8 cellular contexts compared by ENCODE assay signal in the genomic region with DNA sequence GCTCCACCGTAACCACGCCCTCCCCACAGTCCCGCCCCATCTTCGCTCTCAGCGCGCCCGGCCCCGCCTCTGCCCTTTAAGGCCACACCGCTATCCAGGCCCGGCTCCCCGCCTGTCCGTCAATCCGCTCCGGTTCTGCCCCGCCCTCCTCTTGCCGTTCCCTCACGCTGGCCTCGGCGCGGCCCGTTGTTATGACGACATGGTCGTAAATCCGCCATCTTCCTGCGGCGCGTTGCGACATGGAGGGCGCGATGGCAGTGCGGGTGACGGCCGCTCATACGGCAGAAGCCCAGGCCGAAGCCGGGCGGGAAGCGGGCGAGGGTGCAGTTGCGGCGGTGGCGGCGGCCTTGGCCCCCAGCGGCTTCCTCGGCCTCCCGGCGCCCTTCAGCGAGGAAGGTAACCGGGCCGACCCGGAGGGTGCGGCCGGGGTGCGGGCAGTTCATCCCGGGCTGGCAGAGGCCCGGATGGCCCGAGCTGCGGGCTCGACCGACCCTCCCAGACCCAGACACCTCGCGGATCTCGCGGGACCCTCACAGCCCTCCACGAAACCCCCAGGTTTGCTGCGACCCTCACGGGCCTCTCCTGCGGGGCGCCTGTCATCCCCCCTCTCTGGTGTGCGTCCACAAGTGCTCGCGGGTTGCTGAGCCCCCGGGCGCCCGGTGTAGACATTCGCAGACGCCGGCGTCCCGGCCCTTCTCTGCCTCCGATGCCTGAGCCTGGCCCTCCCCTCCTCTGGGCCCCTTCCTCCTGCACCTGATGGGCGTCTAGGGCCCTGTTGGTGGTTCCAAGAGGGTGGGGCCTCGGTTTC. TPM values are rescaled to one million over a fixed set of nuclear protein-coding genes. Genes with fewer than 3 reads are reported as not detected.
DNase-seq lines count a peak whose midpoint lies in the region; ATAC-seq and TF ChIP-seq lines count a peak whose summit lies in the region.

A gene with protein sequence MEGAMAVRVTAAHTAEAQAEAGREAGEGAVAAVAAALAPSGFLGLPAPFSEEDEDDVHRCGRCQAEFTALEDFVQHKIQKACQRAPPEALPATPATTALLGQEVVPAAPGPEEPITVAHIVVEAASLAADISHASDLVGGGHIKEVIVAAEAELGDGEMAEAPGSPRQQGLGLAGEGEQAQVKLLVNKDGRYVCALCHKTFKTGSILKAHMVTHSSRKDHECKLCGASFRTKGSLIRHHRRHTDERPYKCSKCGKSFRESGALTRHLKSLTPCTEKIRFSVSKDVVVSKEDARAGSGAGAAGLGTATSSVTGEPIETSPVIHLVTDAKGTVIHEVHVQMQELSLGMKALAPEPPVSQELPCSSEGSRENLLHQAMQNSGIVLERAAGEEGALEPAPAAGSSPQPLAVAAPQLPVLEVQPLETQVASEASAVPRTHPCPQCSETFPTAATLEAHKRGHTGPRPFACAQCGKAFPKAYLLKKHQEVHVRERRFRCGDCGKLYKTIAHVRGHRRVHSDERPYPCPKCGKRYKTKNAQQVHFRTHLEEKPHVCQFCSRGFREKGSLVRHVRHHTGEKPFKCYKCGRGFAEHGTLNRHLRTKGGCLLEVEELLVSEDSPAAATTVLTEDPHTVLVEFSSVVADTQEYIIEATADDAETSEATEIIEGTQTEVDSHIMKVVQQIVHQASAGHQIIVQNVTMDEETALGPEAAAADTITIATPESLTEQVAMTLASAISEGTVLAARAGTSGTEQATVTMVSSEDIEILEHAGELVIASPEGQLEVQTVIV (plus strand): TSS at position 217 of the 808 bp plus-strand sequence. CDS start 23 bp downstream, at position 240.

- no peak within 1 kb of the TSS; the same call in 1 of the 2 replicates for H3K27ac Mint-ChIP-seq in WTC11

- TF ChIP-seq CTCF in AG04449 (IDR thresholded peaks at IDR 0.05; ENCODE audit: insufficient read depth, low read length, missing control alignments) = no peak
- TF ChIP-seq CTCF in WTC11 (IDR thresholded peaks at IDR 0.05) = no peak
- no peak for TF ChIP-seq CTCF in cardiac fibroblast (IDR thresholded peaks at IDR 0.05; ENCODE audit: low read depth, low read length)

- H3K27me3 Mint-ChIP-seq in WTC11 (ENCODE audit: low read depth) = no peaks in the 10 kb centered on the region

- H3K36me3 Mint-ChIP-seq in WTC11 = no peaks in the 10 kb centered on the region

- ATAC-seq in GM18907 (IDR thresholded peaks at IDR 0.05; ENCODE audit: unreplicated experiment) = peak; percentile 90
- ATAC-seq in HG03159 (IDR thresholded peaks at IDR 0.05; ENCODE audit: unreplicated experiment) = peak; percentile 95
- peak; percentile 97 for ATAC-seq in WTC11

- POLR2A ChIA-PET in AG04449 (lab: Yijun Ruan, JAX) = interaction anchor here (1.8 kb wide), 1 partner anchor 9 kb away, joined by 6 read pairs; the partner anchor contains the start of gene PGP
- POLR2A ChIA-PET in WTC11 (lab: Charles Lee) = interaction anchor here (0.8 to 1.1 kb wide), 2 partner anchors 9 to 72 kb away, joined by 3 to 4 read pairs; partner anchors contain the start of gene PGP

- H3K4me1 Mint-ChIP-seq in WTC11 = peaks cover 3% of the 10 kb centered on the region; the same call in 1 of the 2 replicates

- H3K4me3 ChIP-seq in AG04449 (ENCODE audit: low read depth, low read length) = peak within 1 kb of the TSS; percentile 89
- peak within 1 kb of the TSS; percentile 90 to 93 for H3K4me3 ChIP-seq in cardiac fibroblast (replicated peaks in 1 of 2; ENCODE audit: low read depth in 2 of 2, low read length in 2 of 2)

- H3K4me3 Mint-ChIP-seq in WTC11 = peak within 1 kb of the TSS; percentile 76

- CTCF ChIA-PET in AG04449 (lab: Yijun Ruan, JAX) (no interaction called here), WTC11 (lab: Charles Lee) (interaction anchor here (0.6 to 2.0 kb wide), 6 partner anchors 9 to 527 kb away, joined by 3 to 11 read pairs (median 3); partner anchors contain the start of gene PGP)

- no peaks in the 10 kb centered on the region for H3K9me3 Mint-ChIP-seq in WTC11

- DNase-seq in AG04449 (ENCODE audit: low read depth, low spot score) (peak; percentile 92), NCI-H2227 treated with DMSO at 0.1 percent for 48 hours (lab: John Stamatoyannopoulos, UW) (peak; percentile 99), WTC11 (ENCODE audit: low spot score) (peak; percentile 100), cardiac fibroblast (ENCODE audit: low read depth in 2 of 2) (peak; percentile 100), iPS-NIHi7 (ENCODE audit: extremely low spot score) (peak; percentile 99), smooth muscle cell of the brain vasculature (ENCODE audit: low read depth, low spot score) (peak; percentile 99)

TF ChIP-seq in WTC11, 78 proteins besides CTCF, POLR2A, EP300 and RAD21 (continues in another document):
- TF ChIP-seq CREB1 (CRISPR knock-in tag; IDR thresholded peaks at IDR 0.05) = peak; percentile 54; the same call in 1 of the 2 replicates
- no peak for TF ChIP-seq MXD4 (CRISPR knock-in tag; IDR thresholded peaks at IDR 0.05; ENCODE audit: borderline replicate concordance)
- peak; percentile 97 for TF ChIP-seq CREM (CRISPR knock-in tag; IDR thresholded peaks at IDR 0.05)
- peak; percentile 85 for TF ChIP-seq GABPB1 (CRISPR knock-in tag; IDR thresholded peaks at IDR 0.05)
- TF ChIP-seq, protein P1, sequence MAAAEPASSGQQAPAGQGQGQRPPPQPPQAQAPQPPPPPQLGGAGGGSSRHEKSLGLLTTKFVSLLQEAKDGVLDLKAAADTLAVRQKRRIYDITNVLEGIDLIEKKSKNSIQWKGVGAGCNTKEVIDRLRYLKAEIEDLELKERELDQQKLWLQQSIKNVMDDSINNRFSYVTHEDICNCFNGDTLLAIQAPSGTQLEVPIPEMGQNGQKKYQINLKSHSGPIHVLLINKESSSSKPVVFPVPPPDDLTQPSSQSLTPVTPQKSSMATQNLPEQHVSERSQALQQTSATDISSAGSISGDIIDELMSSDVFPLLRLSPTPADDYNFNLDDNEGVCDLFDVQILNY (CRISPR knock-in tag; IDR thresholded peaks at IDR 0.05) = peak; percentile 76
- no peak for TF ChIP-seq TCF7 (CRISPR knock-in tag; IDR thresholded peaks at IDR 0.05; ENCODE audit: low read depth)
- TF ChIP-seq MAX (CRISPR knock-in tag; IDR thresholded peaks at IDR 0.05) = peak; percentile 89
- TF ChIP-seq FOXK1 (CRISPR knock-in tag; IDR thresholded peaks at IDR 0.05) = peak; percentile 94
- peak; percentile 87 for TF ChIP-seq ZNF416 (CRISPR knock-in tag; IDR thresholded peaks at IDR 0.05)
- TF ChIP-seq FOXP4 (CRISPR knock-in tag; IDR thresholded peaks at IDR 0.05) = peak; percentile 89
- TF ChIP-seq NFYB (CRISPR knock-in tag; conservative IDR thresholded peaks at IDR 0.05; ENCODE audit: low read depth) = 0 out of 2 replicates have a peak, but pooled peaks have one; percentile 7
- TF ChIP-seq, protein P2, sequence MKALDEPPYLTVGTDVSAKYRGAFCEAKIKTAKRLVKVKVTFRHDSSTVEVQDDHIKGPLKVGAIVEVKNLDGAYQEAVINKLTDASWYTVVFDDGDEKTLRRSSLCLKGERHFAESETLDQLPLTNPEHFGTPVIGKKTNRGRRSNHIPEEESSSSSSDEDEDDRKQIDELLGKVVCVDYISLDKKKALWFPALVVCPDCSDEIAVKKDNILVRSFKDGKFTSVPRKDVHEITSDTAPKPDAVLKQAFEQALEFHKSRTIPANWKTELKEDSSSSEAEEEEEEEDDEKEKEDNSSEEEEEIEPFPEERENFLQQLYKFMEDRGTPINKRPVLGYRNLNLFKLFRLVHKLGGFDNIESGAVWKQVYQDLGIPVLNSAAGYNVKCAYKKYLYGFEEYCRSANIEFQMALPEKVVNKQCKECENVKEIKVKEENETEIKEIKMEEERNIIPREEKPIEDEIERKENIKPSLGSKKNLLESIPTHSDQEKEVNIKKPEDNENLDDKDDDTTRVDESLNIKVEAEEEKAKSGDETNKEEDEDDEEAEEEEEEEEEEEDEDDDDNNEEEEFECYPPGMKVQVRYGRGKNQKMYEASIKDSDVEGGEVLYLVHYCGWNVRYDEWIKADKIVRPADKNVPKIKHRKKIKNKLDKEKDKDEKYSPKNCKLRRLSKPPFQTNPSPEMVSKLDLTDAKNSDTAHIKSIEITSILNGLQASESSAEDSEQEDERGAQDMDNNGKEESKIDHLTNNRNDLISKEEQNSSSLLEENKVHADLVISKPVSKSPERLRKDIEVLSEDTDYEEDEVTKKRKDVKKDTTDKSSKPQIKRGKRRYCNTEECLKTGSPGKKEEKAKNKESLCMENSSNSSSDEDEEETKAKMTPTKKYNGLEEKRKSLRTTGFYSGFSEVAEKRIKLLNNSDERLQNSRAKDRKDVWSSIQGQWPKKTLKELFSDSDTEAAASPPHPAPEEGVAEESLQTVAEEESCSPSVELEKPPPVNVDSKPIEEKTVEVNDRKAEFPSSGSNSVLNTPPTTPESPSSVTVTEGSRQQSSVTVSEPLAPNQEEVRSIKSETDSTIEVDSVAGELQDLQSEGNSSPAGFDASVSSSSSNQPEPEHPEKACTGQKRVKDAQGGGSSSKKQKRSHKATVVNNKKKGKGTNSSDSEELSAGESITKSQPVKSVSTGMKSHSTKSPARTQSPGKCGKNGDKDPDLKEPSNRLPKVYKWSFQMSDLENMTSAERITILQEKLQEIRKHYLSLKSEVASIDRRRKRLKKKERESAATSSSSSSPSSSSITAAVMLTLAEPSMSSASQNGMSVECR (CRISPR knock-in tag; IDR thresholded peaks at IDR 0.05; ENCODE audit: borderline replicate concordance) = peak; percentile 60; the same call in 1 of the 2 replicates
- no peak for TF ChIP-seq CBFB (CRISPR knock-in tag; IDR thresholded peaks at IDR 0.05; ENCODE audit: low read depth)

RNA-seq across cellular contexts. Expression of the gene that starts here (rescaled TPM):
- 27.2 to 34.4 TPM (median 27.8 TPM) in 3 replicates for total RNA-seq in WTC11 (2021)

Comparison
In these comparisons a context has a peak if more than half of its experiments do, and no peak if none do; other contexts are left out.
1. Peak in every context shown above with its lines: DNase-seq, ATAC-seq and H3K4me3 ChIP-seq.